9 cellular contexts compared by ENCODE assay signal in the genomic region with DNA sequence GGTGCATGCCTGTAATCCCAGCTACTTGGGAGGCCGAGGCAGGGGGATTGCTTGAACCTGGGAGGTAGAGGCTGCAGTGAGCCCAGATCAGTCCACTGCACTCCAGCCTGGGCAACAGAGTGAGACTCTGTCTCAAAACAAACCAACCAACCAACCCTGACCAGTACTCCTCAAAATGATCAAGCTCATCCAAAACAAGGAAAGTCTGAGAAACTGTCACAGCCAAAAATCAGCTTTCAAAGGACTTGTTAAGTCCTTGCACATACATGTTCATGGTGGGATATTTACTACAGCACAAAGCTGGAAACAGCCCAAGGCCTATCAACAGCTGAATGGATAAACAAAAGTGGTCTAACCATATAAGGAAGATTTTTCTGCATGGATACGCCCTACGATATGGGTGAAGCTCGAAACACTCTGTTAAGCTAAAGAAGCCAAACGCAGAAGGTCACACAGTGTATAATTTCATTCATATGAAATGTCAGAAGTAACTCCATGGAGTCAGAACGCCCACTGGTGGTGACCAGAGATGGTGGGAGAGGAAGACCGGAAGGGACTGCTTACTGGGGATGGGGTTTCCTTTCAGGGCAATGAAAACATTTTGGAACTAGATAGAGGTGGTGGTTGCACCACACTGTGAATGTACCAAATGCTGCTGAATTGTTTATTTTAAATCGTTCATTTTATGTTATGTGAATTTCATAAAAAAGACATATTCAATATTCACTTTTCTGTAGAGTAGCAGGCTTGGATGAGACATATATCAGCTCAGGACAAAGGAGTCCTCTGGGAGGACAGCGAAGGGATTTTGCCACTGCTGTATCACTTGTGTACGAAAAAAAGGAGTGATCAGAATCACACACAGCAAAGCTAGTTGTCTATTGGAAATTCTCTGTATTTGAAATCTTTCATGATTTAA. TPM values are rescaled to one million over a fixed set of nuclear protein-coding genes. Genes with fewer than 3 reads are reported as not detected.
DNase-seq lines count a peak whose midpoint lies in the region; ATAC-seq and TF ChIP-seq lines count a peak whose summit lies in the region.
"Had no signal": no experiment of that assay in that cellular context is flagged by ENCODE, and none has a peak within 500 bp of the region (broad histone marks: within the 10 kb centered on the region; RNA-seq: fewer than 3 reads in every experiment).

No MANE protein-coding gene starts in this region.

- H3K9me3 ChIP-seq in colonic mucosa (no peaks in the 10 kb centered on the region), mesenchymal stem cell (ENCODE audit: control insufficient read depth, low read length) (no peaks in the 10 kb centered on the region)

- no peak overlapping the region for H3K4me3 Mint-ChIP-seq in stimulated activated naive CD8-positive, alpha-beta T cell treated with anti-CD3 and anti-CD28 coated beads, Interleukin-15, amount 100 ng/mL, for 72 hours
- no peak overlapping the region for H3K4me3 Mint-ChIP-seq in effector memory CD8-positive, alpha-beta T cell
- H3K4me3 Mint-ChIP-seq: activated naive CD8-positive, alpha-beta T cell treated with anti-CD3 and anti-CD28 coated beads, Interleukin-2, amount 10 ng/mL, durations not matched to agents 7 days and 5 days had no signal

- H4K8ac ChIP-seq in mesenchymal stem cell (ENCODE audit: low read length): peak overlapping the region; percentile 69

- WGBS in mesenchymal stem cell: 61% methylated on average over 8 of the region's 10 CpGs

- no peak overlapping the region for H3K4me2 ChIP-seq in mesenchymal stem cell (ENCODE audit: low read length, poor library complexity, severe bottlenecking)

- H3K18ac ChIP-seq in mesenchymal stem cell (ENCODE audit: low read depth in 1 of 2, low read length in 2 of 2): no peak overlapping the region

- no peaks in the 10 kb centered on the region for H3K4me1 ChIP-seq in colonic mucosa
- H3K4me1 ChIP-seq in mesenchymal stem cell (ENCODE audit: control insufficient read depth, insufficient read depth, low read depth, low read length): peaks cover 5% of the 10 kb centered on the region

- TF ChIP-seq CTCF in colonic mucosa (IDR thresholded peaks at IDR 0.05): peak; percentile 48

- H3K27me3 Mint-ChIP-seq in stimulated activated naive CD8-positive, alpha-beta T cell treated with anti-CD3 and anti-CD28 coated beads, Interleukin-15, amount 100 ng/mL, for 72 hours: no peaks in the 10 kb centered on the region
- H3K27me3 Mint-ChIP-seq in effector memory CD8-positive, alpha-beta T cell: no peaks in the 10 kb centered on the region
- H3K27me3 Mint-ChIP-seq: activated naive CD8-positive, alpha-beta T cell treated with anti-CD3 and anti-CD28 coated beads, Interleukin-2, amount 10 ng/mL, durations not matched to agents 7 days and 5 days had no signal

- no peak overlapping the region for H4K91ac ChIP-seq in mesenchymal stem cell (ENCODE audit: low read length)

- no peak overlapping the region for H2AK5ac ChIP-seq in mesenchymal stem cell (ENCODE audit: low read length, severe bottlenecking)

- ATAC-seq in activated naive CD4-positive, alpha-beta T cell treated with anti-CD3 and anti-CD28 coated beads, Interleukin-2, amount 50 U/mL, for 72 hours: no peak
- ATAC-seq in stimulated activated naive CD8-positive, alpha-beta T cell treated with anti-CD3 and anti-CD28 coated beads, Interleukin-15, amount 100 ng/mL, for 72 hours: no peak
- ATAC-seq in effector memory CD8-positive, alpha-beta T cell (replicated peaks): no peak

- H3K4ac ChIP-seq in mesenchymal stem cell (ENCODE audit: low read depth in 1 of 2, low read length in 2 of 2): no peak overlapping the region

- no peak overlapping the region for H2BK15ac ChIP-seq in mesenchymal stem cell (ENCODE audit: low read depth, poor library complexity, severe bottlenecking)

- peak in 1 of 2 donors; percentile 34 for DNase-seq in activated naive CD4-positive, alpha-beta T cell treated with anti-CD3 and anti-CD28 coated beads, Interleukin-2, amount 50 U/mL, for 72 hours (ENCODE audit: low spot score in 2 of 2)
- DNase-seq in activated naive CD4-positive, alpha-beta T cell treated with anti-CD3 and anti-CD28 coated beads, Interleukin-2, amount 50 U/mL, for 16 hours: no peak
- DNase-seq in NCI-H82 (lab: John Stamatoyannopoulos, UW): peak; percentile 69
- peak; percentile 59 for DNase-seq in colonic mucosa
- peak; percentile 67 for DNase-seq in mesenchymal stem cell
- DNase-seq in stimulated activated naive CD8-positive, alpha-beta T cell treated with anti-CD3 and anti-CD28 coated beads, Interleukin-15, amount 100 ng/mL, for 72 hours: no peak
- DNase-seq in stimulated activated CD4-positive, alpha-beta T cell treated with anti-CD3 and anti-CD28 coated beads, Interleukin-4, amount 100 ng/mL, for 24 hours: no peak
- no peak for DNase-seq in effector memory CD8-positive, alpha-beta T cell
- DNase-seq: activated naive CD8-positive, alpha-beta T cell treated with anti-CD3 and anti-CD28 coated beads, Interleukin-2, amount 10 ng/mL, durations not matched to agents 7 days and 5 days had no signal

- H3K27me3 ChIP-seq in colonic mucosa (no peaks in the 10 kb centered on the region), mesenchymal stem cell (ENCODE audit: control insufficient read depth in 1 of 2, insufficient read depth in 1 of 2, low read length in 2 of 2) (no peaks in the 10 kb centered on the region)

- no peaks in the 10 kb centered on the region for H3K79me1 ChIP-seq in mesenchymal stem cell (replicated peaks; ENCODE audit: low read length, poor library complexity, severe bottlenecking)

- intact Hi-C loops in colonic mucosa (cut with DNase I): loop anchor here (2.0 kb wide), 1 partner anchor 95 kb away; no protein-coding TSS in a partner anchor

- H3K23ac ChIP-seq in mesenchymal stem cell (ENCODE audit: low read length in 2 of 2): no peak overlapping the region

- H3K27ac ChIP-seq in colonic mucosa: no peak overlapping the region
- H3K27ac ChIP-seq in mesenchymal stem cell (ENCODE audit: low read length, poor library complexity, severe bottlenecking): no peak overlapping the region

- no peak overlapping the region for H2AFZ ChIP-seq in mesenchymal stem cell (ENCODE audit: low read depth, low read length)

- H3K9ac ChIP-seq in colonic mucosa (ENCODE audit: low read depth in 2 of 2, low read length in 2 of 2): no peak overlapping the region
- peak overlapping the region; percentile 17 for H3K9ac ChIP-seq in mesenchymal stem cell (ENCODE audit: low read length)

- H2BK12ac ChIP-seq in mesenchymal stem cell (ENCODE audit: low read length in 2 of 2): no peak overlapping the region

- H3K9me3 Mint-ChIP-seq in activated naive CD4-positive, alpha-beta T cell treated with anti-CD3 and anti-CD28 coated beads, Interleukin-2, amount 50 U/mL, for 72 hours: no peaks in the 10 kb centered on the region
- H3K9me3 Mint-ChIP-seq in stimulated activated naive CD8-positive, alpha-beta T cell treated with anti-CD3 and anti-CD28 coated beads, Interleukin-15, amount 100 ng/mL, for 72 hours: no peaks in the 10 kb centered on the region
- no peaks in the 10 kb centered on the region for H3K9me3 Mint-ChIP-seq in effector memory CD8-positive, alpha-beta T cell
- H3K9me3 Mint-ChIP-seq: activated naive CD8-positive, alpha-beta T cell treated with anti-CD3 and anti-CD28 coated beads, Interleukin-2, amount 10 ng/mL, durations not matched to agents 7 days and 5 days had no signal

- peaks cover 32% of the 10 kb centered on the region for H3K4me1 Mint-ChIP-seq in stimulated activated naive CD8-positive, alpha-beta T cell treated with anti-CD3 and anti-CD28 coated beads, Interleukin-15, amount 100 ng/mL, for 72 hours
- peaks cover 3 to 10% of the 10 kb centered on the region in 2 donors for H3K4me1 Mint-ChIP-seq in effector memory CD8-positive, alpha-beta T cell (ENCODE audit: low read depth in 2 of 2)

- no peaks in the 10 kb centered on the region for H3K36me3 Mint-ChIP-seq in activated naive CD4-positive, alpha-beta T cell treated with anti-CD3 and anti-CD28 coated beads, Interleukin-2, amount 50 U/mL, for 72 hours
- peaks cover 4% of the 10 kb centered on the region for H3K36me3 Mint-ChIP-seq in effector memory CD8-positive, alpha-beta T cell (ENCODE audit: insufficient read depth)

- H2BK120ac ChIP-seq in mesenchymal stem cell (ENCODE audit: low read depth, low read length): no peak overlapping the region

- H3K36me3 ChIP-seq in colonic mucosa: no peaks in the 10 kb centered on the region
- H3K36me3 ChIP-seq in mesenchymal stem cell (ENCODE audit: control insufficient read depth in 1 of 2, insufficient read depth in 2 of 2, low read depth in 1 of 2, low read length in 2 of 2): peaks cover 9 to 10% of the 10 kb centered on the region in 2 experiments

- H2BK5ac ChIP-seq in mesenchymal stem cell (ENCODE audit: low read depth, low read length, poor library complexity, severe bottlenecking): no peak overlapping the region

- no peak overlapping the region for H3K14ac ChIP-seq in mesenchymal stem cell (ENCODE audit: low read length in 2 of 2)

- H3K27ac Mint-ChIP-seq in activated naive CD4-positive, alpha-beta T cell treated with anti-CD3 and anti-CD28 coated beads, Interleukin-2, amount 50 U/mL, for 72 hours: peak overlapping the region; percentile 2 to 60
- H3K27ac Mint-ChIP-seq in stimulated activated naive CD8-positive, alpha-beta T cell treated with anti-CD3 and anti-CD28 coated beads, Interleukin-15, amount 100 ng/mL, for 72 hours: peak overlapping the region in 1 of 2 donors; percentile 86
- peak overlapping the region in 1 of 2 donors; percentile 53 for H3K27ac Mint-ChIP-seq in effector memory CD8-positive, alpha-beta T cell
- H3K27ac Mint-ChIP-seq: activated naive CD8-positive, alpha-beta T cell treated with anti-CD3 and anti-CD28 coated beads, Interleukin-2, amount 10 ng/mL, durations not matched to agents 7 days and 5 days had no signal

- H3K4me3 ChIP-seq in colonic mucosa (no peak overlapping the region), mesenchymal stem cell (ENCODE audit: insufficient read depth in 1 of 2, low read depth in 1 of 2, low read length in 2 of 2) (no peak overlapping the region)

RNA-seq across cellular contexts. Expression of gene CCL17, which starts 17.7 kb away (rescaled TPM):
- total RNA-seq in activated naive CD4-positive, alpha-beta T cell treated with anti-CD3 and anti-CD28 coated beads, Interleukin-2, amount 50 U/mL, for 72 hours: not detected
- total RNA-seq in colonic mucosa: not detected
- polyA plus RNA-seq in mesenchymal stem cell (2013, experiment 1 of 2): not detected
- not detected for polyA plus RNA-seq in mesenchymal stem cell (2013, experiment 2 of 2)
- total RNA-seq: activated naive CD8-positive, alpha-beta T cell treated with anti-CD3 and anti-CD28 coated beads, Interleukin-2, amount 10 ng/mL, durations not matched to agents 7 days and 5 days had no signal

RNA-seq across cellular contexts. Expression of gene CIAPIN1, which starts 24.9 kb away (rescaled TPM):
- 10 to 100 TPM; 35.2 to 38.0 TPM for total RNA-seq in activated naive CD4-positive, alpha-beta T cell treated with anti-CD3 and anti-CD28 coated beads, Interleukin-2, amount 50 U/mL, for 72 hours
- total RNA-seq in colonic mucosa: 10 to 100 TPM; 54.9 to 67.4 TPM
- 30.8 TPM for polyA plus RNA-seq in mesenchymal stem cell (2013, experiment 1 of 2)
- 33.0 TPM for polyA plus RNA-seq in mesenchymal stem cell (2013, experiment 2 of 2)

RNA-seq across cellular contexts. Expression of gene COQ9, which starts 25.0 kb away (rescaled TPM):
- 10 to 100 TPM; 14.8 to 44.3 TPM for total RNA-seq in activated naive CD4-positive, alpha-beta T cell treated with anti-CD3 and anti-CD28 coated beads, Interleukin-2, amount 50 U/mL, for 72 hours
- total RNA-seq in colonic mucosa: 100 to 1,000 TPM; 104 to 125 TPM
- polyA plus RNA-seq in mesenchymal stem cell (2013, experiment 1 of 2): 26.1 TPM
- 25.9 TPM for polyA plus RNA-seq in mesenchymal stem cell (2013, experiment 2 of 2)

RNA-seq across cellular contexts. Expression of gene POLR2C, which starts 40.2 kb away (rescaled TPM):
- 10 to 100 TPM; 64.3 to 65.3 TPM for total RNA-seq in activated naive CD4-positive, alpha-beta T cell treated with anti-CD3 and anti-CD28 coated beads, Interleukin-2, amount 50 U/mL, for 72 hours
- total RNA-seq in colonic mucosa: 10 to 100 TPM; 55.7 to 56.0 TPM
- polyA plus RNA-seq in mesenchymal stem cell (2013, experiment 1 of 2): 39.3 TPM
- polyA plus RNA-seq in mesenchymal stem cell (2013, experiment 2 of 2): 40.0 TPM

RNA-seq across cellular contexts. Expression of gene CX3CL1, which starts 50.0 kb away (rescaled TPM):
- under 1 TPM in 1 of 2 donors, not detected in 1; 0.07 TPM for total RNA-seq in activated naive CD4-positive, alpha-beta T cell treated with anti-CD3 and anti-CD28 coated beads, Interleukin-2, amount 50 U/mL, for 72 hours
- total RNA-seq in colonic mucosa: 1 to 10 TPM; 1.8 to 4.6 TPM
- polyA plus RNA-seq in mesenchymal stem cell (2013, experiment 1 of 2): 1.5 TPM
- 1.5 TPM for polyA plus RNA-seq in mesenchymal stem cell (2013, experiment 2 of 2)
- total RNA-seq: activated naive CD8-positive, alpha-beta T cell treated with anti-CD3 and anti-CD28 coated beads, Interleukin-2, amount 10 ng/mL, durations not matched to agents 7 days and 5 days had no signal

Comparison
In these comparisons a context has a peak if more than half of its experiments do, and no peak if none do; other contexts are left out.
1. DNase-seq: peak in NCI-H82 (single experiment), colonic mucosa (single experiment) and mesenchymal stem cell (single experiment); none in activated naive CD4-positive, alpha-beta T cell treated with anti-CD3 and anti-CD28 coated beads, Interleukin-2, amount 50 U/mL, for 16 hours (single experiment), stimulated activated naive CD8-positive, alpha-beta T cell treated with anti-CD3 and anti-CD28 coated beads, Interleukin-15, amount 100 ng/mL, for 72 hours (0 of 2), stimulated activated CD4-positive, alpha-beta T cell treated with anti-CD3 and anti-CD28 coated beads, Interleukin-4, amount 100 ng/mL, for 24 hours (single experiment) and effector memory CD8-positive, alpha-beta T cell (0 of 3).